Comparison of ENCODE assay signal across 9 cellular contexts in genomic region chr17:40963838-40964237, GRCh38. TPM values are rescaled to one million over a fixed set of nuclear protein-coding genes. Genes with fewer than 3 reads are reported as not detected.
A peak's percentile ranks its signal among the peaks of the same experiment; 100 is the strongest.
DNase-seq lines count a peak whose midpoint lies in the region; ATAC-seq and TF ChIP-seq lines count a peak whose summit lies in the region.
"Had no signal": no experiment of that assay in that cellular context is flagged by ENCODE, and none has a peak within 500 bp of the region (broad histone marks: within the 10 kb centered on the region; RNA-seq: fewer than 3 reads in every experiment).

No MANE protein-coding gene starts in this region.

- H3K4me1 ChIP-seq in mammary epithelial cell (ENCODE audit: insufficient read depth, low read length) (peaks cover 8% of the 10 kb centered on the region), neural progenitor cell (no peaks in the 10 kb centered on the region)

- in situ Hi-C loops in KBM-7 (cut with MboI; ENCODE audit: low pct_unique_long_range_greater_than_20kb, low sequenced_read_pairs) (no loop called here), mammary epithelial cell (cut with MboI; ENCODE audit: low sequenced_read_pairs in 2 of 2) (no loop called here)

- H3K9me3 Mint-ChIP-seq in neural progenitor cell: no peaks in the 10 kb centered on the region

- H3K36me3 Mint-ChIP-seq in neural progenitor cell: no peaks in the 10 kb centered on the region

- CTCF ChIA-PET in mammary epithelial cell (lab: Charles Lee; ENCODE audit: low non-redundant PET): no interaction called here

- H3K36me3 ChIP-seq in mammary epithelial cell (ENCODE audit: insufficient read depth, low read length) (no peaks in the 10 kb centered on the region), neural progenitor cell (no peaks in the 10 kb centered on the region)

- peak; percentile 76 to 88 for TF ChIP-seq CTCF in mammary epithelial cell (conservative IDR thresholded peaks at IDR 0.05 in 1 of 2, IDR thresholded peaks at IDR 0.05 in 1 of 2; ENCODE audit: extremely low read depth in 1 of 2, insufficient read depth in 1 of 2, low read depth in 1 of 2, low read length in 2 of 2)
- peak; percentile 68 for TF ChIP-seq CTCF in neural progenitor cell (IDR thresholded peaks at IDR 0.05)

- DNase-seq in DMS 273 (lab: John Stamatoyannopoulos, UW; ENCODE audit: unreplicated experiment) (peak; percentile 35), KBM-7 (peak; percentile 22), mammary epithelial cell (peak; percentile 83), neural progenitor cell (ENCODE audit: low spot score) (no peak), NCI-H1436 treated with DMSO at 0.1 percent for 48 hours (lab: John Stamatoyannopoulos, UW) (no peak)
- no peak for DNase-seq in stimulated activated CD4-positive, alpha-beta T cell treated with anti-CD3 and anti-CD28 coated beads, Interleukin-2, amount 100 ng/mL, for 48 hours
- DNase-seq: activated naive CD8-positive, alpha-beta T cell treated with anti-CD3 and anti-CD28 coated beads, Interleukin-2, amount 10 ng/mL, durations not matched to agents 7 days and 5 days had no signal

- intact Hi-C loops in mammary epithelial cell (cut with micrococcal nuclease): loop anchor here (2.0 kb wide), 1 partner anchor 55 kb away; no protein-coding TSS in a partner anchor

- 5% methylated on average over 1 of the region's 1 CpG for WGBS in mammary epithelial cell (ENCODE audit: low coverage, missing lambda C conversion rate)

- H3K4me2 ChIP-seq in mammary epithelial cell (ENCODE audit: insufficient read depth, low read depth, low read length) (peak overlapping the region; percentile 59), neural progenitor cell (no peak overlapping the region)

- no peaks in the 10 kb centered on the region for H3F3A ChIP-seq in neural progenitor cell (ENCODE audit: low read depth)

- no peak overlapping the region for H3K4me3 Mint-ChIP-seq in neural progenitor cell
- H3K4me3 Mint-ChIP-seq: activated naive CD8-positive, alpha-beta T cell treated with anti-CD3 and anti-CD28 coated beads, Interleukin-2, amount 10 ng/mL, durations not matched to agents 7 days and 5 days had no signal

- no peaks in the 10 kb centered on the region for H3K9me3 ChIP-seq in mammary epithelial cell (replicated peaks; ENCODE audit: insufficient read depth, low read length)
- no peaks in the 10 kb centered on the region for H3K9me3 ChIP-seq in neural progenitor cell (ENCODE audit: low read depth)

- H3K27ac ChIP-seq in mammary epithelial cell (ENCODE audit: insufficient read depth, low read depth, low read length) (peak overlapping the region; percentile 54), neural progenitor cell (no peak overlapping the region)

- H3K9ac ChIP-seq in mammary epithelial cell (ENCODE audit: insufficient read depth, low read length) (no peak overlapping the region), neural progenitor cell (no peak overlapping the region)

- no peaks in the 10 kb centered on the region for H3K79me2 ChIP-seq in mammary epithelial cell (ENCODE audit: insufficient read depth, low read length)
- H3K79me2 ChIP-seq in neural progenitor cell (ENCODE audit: low read depth): no peaks in the 10 kb centered on the region

- H4K20me1 ChIP-seq in mammary epithelial cell (ENCODE audit: insufficient read depth, low read length): no peaks in the 10 kb centered on the region
- no peaks in the 10 kb centered on the region for H4K20me1 ChIP-seq in neural progenitor cell (ENCODE audit: low read depth)

- H2AFZ ChIP-seq in mammary epithelial cell (ENCODE audit: low read depth, low read length) (peak overlapping the region; percentile 72), neural progenitor cell (replicated peaks) (peak overlapping the region; percentile 55)

- dilution Hi-C loops in mammary epithelial cell (cut with HindIII; ENCODE audit: low sequenced_read_pairs): no loop called here

- H3K27me3 ChIP-seq in mammary epithelial cell (ENCODE audit: insufficient read depth, low read length): no peaks in the 10 kb centered on the region
- H3K27me3 ChIP-seq in neural progenitor cell: no peaks in the 10 kb centered on the region

- H3K27me3 Mint-ChIP-seq in neural progenitor cell (ENCODE audit: insufficient read depth, low read depth): no peaks in the 10 kb centered on the region

- H3K4me3 ChIP-seq in mammary epithelial cell (replicated peaks in 1 of 3; ENCODE audit: insufficient read depth in 1 of 3, low read depth in 2 of 3, low read length in 3 of 3) (no peak overlapping the region), neural progenitor cell (no peak overlapping the region)

- no peak overlapping the region for H3K27ac Mint-ChIP-seq in neural progenitor cell
- H3K27ac Mint-ChIP-seq: activated naive CD8-positive, alpha-beta T cell treated with anti-CD3 and anti-CD28 coated beads, Interleukin-2, amount 10 ng/mL, durations not matched to agents 7 days and 5 days had no signal

- BruUV-seq in mammary epithelial cell (replicated peaks; lab: Mats Ljungman, UMichigan): no TSS peak

- H3K4me1 Mint-ChIP-seq in neural progenitor cell: no peaks in the 10 kb centered on the region

- ATAC-seq in GM21737 (IDR thresholded peaks at IDR 0.05; ENCODE audit: unreplicated experiment): no peak
- ATAC-seq in HG02798 (IDR thresholded peaks at IDR 0.05; ENCODE audit: poor library complexity, unreplicated experiment): no peak

RNA-seq across cellular contexts. Expression of gene KRT39, which starts 2.9 kb away (rescaled TPM):
- under 1 TPM in 1 of 2 donors, not detected in 1; 0.33 TPM for total RNA-seq in mammary epithelial cell
- polyA plus RNA-seq in mammary epithelial cell: not detected
- polyA minus RNA-seq in mammary epithelial cell: not detected
- total RNA-seq in neural progenitor cell (ENCODE audit: low replicate concordance): not detected in 2 replicates
- total RNA-seq: activated naive CD8-positive, alpha-beta T cell treated with anti-CD3 and anti-CD28 coated beads, Interleukin-2, amount 10 ng/mL, durations not matched to agents 7 days and 5 days had no signal

RNA-seq across cellular contexts. Expression of gene KRT40, which starts 20.3 kb away (rescaled TPM):
- total RNA-seq in mammary epithelial cell (under 1 TPM in 1 of 2 donors, not detected in 1; under 0.01 TPM), neural progenitor cell (ENCODE audit: low replicate concordance) (not detected in 2 replicates)
- not detected for polyA plus RNA-seq in mammary epithelial cell
- not detected for polyA minus RNA-seq in mammary epithelial cell
- total RNA-seq: activated naive CD8-positive, alpha-beta T cell treated with anti-CD3 and anti-CD28 coated beads, Interleukin-2, amount 10 ng/mL, durations not matched to agents 7 days and 5 days had no signal

RNA-seq across cellular contexts. Expression of gene KRT23, which starts 26.4 kb away (rescaled TPM):
- 10 to 100 TPM in 1 of 2 donors, 1 to 10 TPM in 1; 1.5 to 94.5 TPM for total RNA-seq in mammary epithelial cell
- 2.5 TPM for polyA plus RNA-seq in mammary epithelial cell
- polyA minus RNA-seq in mammary epithelial cell: not detected
- 0.60 TPM in 1 of 2 replicates, not detected in the other for total RNA-seq in neural progenitor cell (ENCODE audit: low replicate concordance)
- total RNA-seq: activated naive CD8-positive, alpha-beta T cell treated with anti-CD3 and anti-CD28 coated beads, Interleukin-2, amount 10 ng/mL, durations not matched to agents 7 days and 5 days had no signal

RNA-seq across cellular contexts. Expression of gene KRTAP3-3, which starts 30.1 kb away (rescaled TPM):
- total RNA-seq in mammary epithelial cell: not detected
- not detected for polyA plus RNA-seq in mammary epithelial cell
- polyA minus RNA-seq in mammary epithelial cell: not detected
- total RNA-seq in neural progenitor cell (ENCODE audit: low replicate concordance): not detected in 2 replicates
- total RNA-seq: activated naive CD8-positive, alpha-beta T cell treated with anti-CD3 and anti-CD28 coated beads, Interleukin-2, amount 10 ng/mL, durations not matched to agents 7 days and 5 days had no signal

RNA-seq across cellular contexts. Expression of gene KRTAP3-2, which starts 35.9 kb away (rescaled TPM):
- total RNA-seq in mammary epithelial cell: not detected
- not detected for polyA plus RNA-seq in mammary epithelial cell
- not detected for polyA minus RNA-seq in mammary epithelial cell
- total RNA-seq in neural progenitor cell (ENCODE audit: low replicate concordance): not detected in 2 replicates
- total RNA-seq: activated naive CD8-positive, alpha-beta T cell treated with anti-CD3 and anti-CD28 coated beads, Interleukin-2, amount 10 ng/mL, durations not matched to agents 7 days and 5 days had no signal

Comparison
In these comparisons a context has a peak if more than half of its experiments do, and no peak if none do; other contexts are left out.
1. DNase-seq: peak in DMS 273 (single experiment), KBM-7 (single experiment) and mammary epithelial cell (single experiment); none in neural progenitor cell (single experiment), stimulated activated CD4-positive, alpha-beta T cell treated with anti-CD3 and anti-CD28 coated beads, Interleukin-2, amount 100 ng/mL, for 48 hours (0 of 2) and NCI-H1436 treated with DMSO at 0.1 percent for 48 hours (single experiment).